Comparison of ENCODE assay signal across 8 cellular contexts in the genomic region with DNA sequence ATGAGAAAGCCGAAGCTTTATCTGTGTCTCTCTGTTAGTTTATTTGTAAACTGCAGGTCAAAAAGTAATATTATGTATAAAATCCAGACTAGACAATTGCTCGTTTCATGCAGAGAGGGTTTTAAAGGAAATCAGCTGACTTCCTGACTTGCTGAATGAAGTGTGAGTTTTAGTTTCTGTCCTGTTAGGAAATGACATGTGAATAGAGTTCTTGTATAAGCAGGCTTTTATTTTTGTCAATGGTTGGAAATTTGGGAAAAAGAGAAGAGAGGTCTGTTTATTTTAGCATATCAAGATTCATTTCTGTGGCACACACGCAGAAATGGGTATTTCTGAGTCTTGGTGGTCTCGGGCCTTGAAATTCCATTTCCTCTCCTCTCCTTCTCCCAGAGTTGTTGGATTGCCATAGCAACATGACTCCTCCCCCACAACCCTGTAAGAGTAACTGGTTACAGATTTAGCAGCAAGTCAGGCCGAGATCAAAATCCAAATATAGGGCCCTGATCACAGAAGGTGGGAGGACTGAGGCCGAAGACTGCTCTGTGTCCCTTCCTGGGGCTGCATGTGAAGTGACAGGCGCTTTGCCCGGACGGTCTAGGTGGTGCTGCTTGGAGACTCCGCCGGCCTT.
A peak's percentile ranks its signal among the peaks of the same experiment; 100 is the strongest.
DNase-seq lines count a peak whose midpoint lies in the region; ATAC-seq and TF ChIP-seq lines count a peak whose summit lies in the region.

No MANE protein-coding gene starts in this region.

- H3K27ac Mint-ChIP-seq in osteocyte (ENCODE audit: unreplicated experiment) = peak overlapping the region; percentile 95

- no peaks in the 10 kb centered on the region for H3K27me3 Mint-ChIP-seq in osteocyte (ENCODE audit: unreplicated experiment)

- H3K36me3 Mint-ChIP-seq in osteocyte (ENCODE audit: unreplicated experiment) = no peaks in the 10 kb centered on the region

- peak; percentile 66 for DNase-seq in activated CD8-positive, alpha-beta memory T cell treated with anti-CD3 and anti-CD28 coated beads for 24 hours
- no peak for DNase-seq in activated CD8-positive, alpha-beta memory T cell treated with anti-CD3 and anti-CD28 coated beads, Interleukin-2, amount 50 U/mL, for 48 hours
- peak; percentile 24 for DNase-seq in activated CD8-positive, alpha-beta memory T cell treated with anti-CD3 and anti-CD28 coated beads, Interleukin-2, amount 50 U/mL, for 4 hours
- DNase-seq in foreskin melanocyte (peak; percentile 98), osteocyte (ENCODE audit: extremely low spot score, unreplicated experiment) (no peak), NOMO-1 treated with dmso at 0.1 percent for 144 hours (lab: John Stamatoyannopoulos, UW; ENCODE audit: unreplicated experiment) (no peak)

- TF ChIP-seq CTCF in osteocyte (IDR thresholded peaks at IDR 0.05) = no peak

- peaks cover 5% of the 10 kb centered on the region for H3K9me3 Mint-ChIP-seq in osteocyte (ENCODE audit: unreplicated experiment)

- peak overlapping the region; percentile 60 for H3K4me3 Mint-ChIP-seq in osteocyte (ENCODE audit: unreplicated experiment)

- peak; percentile 57 for ATAC-seq in HG03196 (IDR thresholded peaks at IDR 0.05; ENCODE audit: unreplicated experiment)
- ATAC-seq in GM19023 (IDR thresholded peaks at IDR 0.05; ENCODE audit: unreplicated experiment) = no peak

- H3K4me1 Mint-ChIP-seq in osteocyte (ENCODE audit: unreplicated experiment) = peaks cover 67% of the 10 kb centered on the region

Comparison
In these comparisons a context has a peak if more than half of its experiments do, and no peak if none do; other contexts are left out.
1. DNase-seq: peak in activated CD8-positive, alpha-beta memory T cell treated with anti-CD3 and anti-CD28 coated beads for 24 hours (single experiment), activated CD8-positive, alpha-beta memory T cell treated with anti-CD3 and anti-CD28 coated beads, Interleukin-2, amount 50 U/mL, for 4 hours (single experiment) and foreskin melanocyte (single experiment); none in activated CD8-positive, alpha-beta memory T cell treated with anti-CD3 and anti-CD28 coated beads, Interleukin-2, amount 50 U/mL, for 48 hours (single experiment), osteocyte (single experiment) and NOMO-1 treated with dmso at 0.1 percent for 144 hours (single experiment).